17 cellular contexts compared by ENCODE assay signal in the genomic region with DNA sequence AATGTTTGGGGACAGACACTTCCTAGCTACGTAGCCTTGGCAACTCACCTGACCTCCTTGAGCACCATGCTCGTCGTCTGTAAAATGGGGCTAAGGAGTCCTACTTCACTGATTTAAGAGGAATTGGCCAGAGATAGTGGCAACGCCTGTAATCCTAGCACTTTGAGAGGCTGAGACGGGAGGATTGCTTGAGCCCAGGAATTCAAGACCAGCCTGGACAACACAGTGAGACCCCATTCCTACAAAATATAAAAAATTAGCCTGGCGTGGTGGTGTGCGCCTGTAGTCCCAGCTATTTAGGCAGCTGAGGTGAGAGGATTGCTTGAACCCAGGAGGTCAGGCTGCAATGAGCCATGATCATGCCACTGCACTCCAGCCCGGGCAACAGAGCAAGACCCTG. TPM values are rescaled to one million over a fixed set of nuclear protein-coding genes. Genes with fewer than 3 reads are reported as not detected.
DNase-seq lines count a peak whose midpoint lies in the region; ATAC-seq and TF ChIP-seq lines count a peak whose summit lies in the region.
"Had no signal": no experiment of that assay in that cellular context is flagged by ENCODE, and none has a peak within 500 bp of the region (broad histone marks: within the 10 kb centered on the region; RNA-seq: fewer than 3 reads in every experiment).

No MANE protein-coding gene starts in this region.

- H3K36me3 ChIP-seq in OCI-LY7 (ENCODE audit: insufficient read depth, low read length): peaks cover 8% of the 10 kb centered on the region; the same call in 1 of the 2 replicates

- H3K4me1 ChIP-seq in OCI-LY7 (ENCODE audit: insufficient read depth, low read length, poor library complexity, severe bottlenecking): peaks cover 27% of the 10 kb centered on the region

- H2AFZ ChIP-seq in OCI-LY7 (ENCODE audit: low read length): no peak overlapping the region
- H2AFZ ChIP-seq: GM23248 had no signal

- no peaks in the 10 kb centered on the region for H3K9me2 ChIP-seq in OCI-LY7 (ENCODE audit: insufficient read depth, low read length)

- H3K27ac ChIP-seq in RWPE1: peak overlapping the region; percentile 98
- H3K27ac ChIP-seq in OCI-LY7 (ENCODE audit: low read depth, low read length, poor library complexity, severe bottlenecking): no peak overlapping the region
- H3K27ac ChIP-seq: A549, GM23248, KMS-11 had no signal

- peak overlapping the region; percentile 30 for H3K27ac Mint-ChIP-seq in activated naive CD4-positive, alpha-beta T cell treated with anti-CD3 and anti-CD28 coated beads, Interleukin-2, amount 50 U/mL, for 24 hours
- H3K27ac Mint-ChIP-seq in activated naive CD4-positive, alpha-beta T cell treated with anti-CD3 and anti-CD28 coated beads for 36 hours: no peak overlapping the region
- peak overlapping the region; percentile 7 for H3K27ac Mint-ChIP-seq in dendritic cell treated with granulocyte-macrophage colony-stimulating factor and Interleukin-4, amounts not matched to agents 40 ng/mL and 50 ng/mL, for 4 days
- H3K27ac Mint-ChIP-seq in stimulated activated effector memory CD8-positive, alpha-beta T cell treated with anti-CD3 and anti-CD28 coated beads, Interleukin-12 subunit alpha, Interleukin-12 subunit beta, amount 100 ng/mL, for 72 hours: peak overlapping the region; percentile 86

- intact Hi-C loops in activated naive CD4-positive, alpha-beta T cell treated with anti-CD3 and anti-CD28 coated beads for 36 hours (cut with micrococcal nuclease): no loop called here
- intact Hi-C loops in dendritic cell treated with granulocyte-macrophage colony-stimulating factor and Interleukin-4, amounts not matched to agents 40 ng/mL and 50 ng/mL, for 4 days (cut with micrococcal nuclease): no loop called here
- intact Hi-C loops in OCI-LY7 (cut with micrococcal nuclease; ENCODE audit: unreplicated experiment): no loop called here

- no peak overlapping the region for H3K4me3 Mint-ChIP-seq in activated naive CD4-positive, alpha-beta T cell treated with anti-CD3 and anti-CD28 coated beads, Interleukin-2, amount 50 U/mL, for 24 hours
- no peak overlapping the region for H3K4me3 Mint-ChIP-seq in activated naive CD4-positive, alpha-beta T cell treated with anti-CD3 and anti-CD28 coated beads for 36 hours
- no peak overlapping the region for H3K4me3 Mint-ChIP-seq in dendritic cell treated with granulocyte-macrophage colony-stimulating factor and Interleukin-4, amounts not matched to agents 40 ng/mL and 50 ng/mL, for 4 days
- H3K4me3 Mint-ChIP-seq in stimulated activated effector memory CD8-positive, alpha-beta T cell treated with anti-CD3 and anti-CD28 coated beads, Interleukin-12 subunit alpha, Interleukin-12 subunit beta, amount 100 ng/mL, for 72 hours: peak overlapping the region; percentile 7

- no peak for TF ChIP-seq CTCF in RWPE1 (conservative IDR thresholded peaks at IDR 0.05; ENCODE audit: low read depth)
- TF ChIP-seq CTCF in OCI-LY7 (conservative IDR thresholded peaks at IDR 0.05; ENCODE audit: low read length): no peak

- POLR2A ChIA-PET in RWPE1 (lab: Yijun Ruan, JAX; ENCODE audit: low non-redundant PET) (no interaction called here), OCI-LY7 (lab: Charles Lee) (interaction anchor here (0.7 kb wide), 1 partner anchor 45 kb away, joined by 3 read pairs; no protein-coding TSS in a partner anchor)

- CTCF ChIA-PET in activated naive CD4-positive, alpha-beta T cell treated with anti-CD3 and anti-CD28 coated beads for 36 hours (lab: Charles Lee): interaction anchor here (0.7 to 4.4 kb wide), 7 partner anchors 10 to 372 kb away, joined by 3 to 37 read pairs (median 3); a partner anchor contains a TSS
- CTCF ChIA-PET in RWPE1 (lab: Yijun Ruan, JAX): interaction anchor here (0.7 to 1.6 kb wide), 3 partner anchors 11 to 265 kb away, joined by 4 to 14 read pairs (median 5); a partner anchor contains a TSS
- CTCF ChIA-PET in OCI-LY7 (lab: Charles Lee; ENCODE audit: unreplicated experiment): no interaction called here

- no peaks in the 10 kb centered on the region for H3K9me3 Mint-ChIP-seq in activated naive CD4-positive, alpha-beta T cell treated with anti-CD3 and anti-CD28 coated beads, Interleukin-2, amount 50 U/mL, for 24 hours
- H3K9me3 Mint-ChIP-seq in activated naive CD4-positive, alpha-beta T cell treated with anti-CD3 and anti-CD28 coated beads for 36 hours: no peaks in the 10 kb centered on the region
- no peaks in the 10 kb centered on the region for H3K9me3 Mint-ChIP-seq in dendritic cell treated with granulocyte-macrophage colony-stimulating factor and Interleukin-4, amounts not matched to agents 40 ng/mL and 50 ng/mL, for 4 days
- no peaks in the 10 kb centered on the region for H3K9me3 Mint-ChIP-seq in stimulated activated effector memory CD8-positive, alpha-beta T cell treated with anti-CD3 and anti-CD28 coated beads, Interleukin-12 subunit alpha, Interleukin-12 subunit beta, amount 100 ng/mL, for 72 hours

- H3K4me2 ChIP-seq in OCI-LY7 (ENCODE audit: low read length): no peak overlapping the region
- H3K4me2 ChIP-seq: A549, KMS-11 had no signal

- H3K4me1 Mint-ChIP-seq in activated naive CD4-positive, alpha-beta T cell treated with anti-CD3 and anti-CD28 coated beads, Interleukin-2, amount 50 U/mL, for 24 hours: peaks cover 38% of the 10 kb centered on the region
- peaks cover 32% of the 10 kb centered on the region for H3K4me1 Mint-ChIP-seq in activated naive CD4-positive, alpha-beta T cell treated with anti-CD3 and anti-CD28 coated beads for 36 hours (ENCODE audit: low read depth)
- peaks cover 54% of the 10 kb centered on the region for H3K4me1 Mint-ChIP-seq in dendritic cell treated with granulocyte-macrophage colony-stimulating factor and Interleukin-4, amounts not matched to agents 40 ng/mL and 50 ng/mL, for 4 days (ENCODE audit: low read depth)
- peaks cover 60% of the 10 kb centered on the region for H3K4me1 Mint-ChIP-seq in stimulated activated effector memory CD8-positive, alpha-beta T cell treated with anti-CD3 and anti-CD28 coated beads, Interleukin-12 subunit alpha, Interleukin-12 subunit beta, amount 100 ng/mL, for 72 hours

- no peak overlapping the region for H3K4me3 ChIP-seq in OCI-LY7 (ENCODE audit: low read depth, low read length, poor library complexity, severe bottlenecking)
- H3K4me3 ChIP-seq: A549, GM23248 had no signal

- no TSS peak for BruUV-seq in OCI-LY7 (replicated peaks; lab: Mats Ljungman, UMichigan)

- no peaks in the 10 kb centered on the region for H3K9me3 ChIP-seq in OCI-LY7 (ENCODE audit: low read length)
- H3K9me3 ChIP-seq: A549 had no signal

- H3K36me3 Mint-ChIP-seq in activated naive CD4-positive, alpha-beta T cell treated with anti-CD3 and anti-CD28 coated beads, Interleukin-2, amount 50 U/mL, for 24 hours: no peaks in the 10 kb centered on the region
- no peaks in the 10 kb centered on the region for H3K36me3 Mint-ChIP-seq in activated naive CD4-positive, alpha-beta T cell treated with anti-CD3 and anti-CD28 coated beads for 36 hours (ENCODE audit: low read depth)
- peaks cover 22% of the 10 kb centered on the region for H3K36me3 Mint-ChIP-seq in dendritic cell treated with granulocyte-macrophage colony-stimulating factor and Interleukin-4, amounts not matched to agents 40 ng/mL and 50 ng/mL, for 4 days (ENCODE audit: low read depth)
- peaks cover 53% of the 10 kb centered on the region for H3K36me3 Mint-ChIP-seq in stimulated activated effector memory CD8-positive, alpha-beta T cell treated with anti-CD3 and anti-CD28 coated beads, Interleukin-12 subunit alpha, Interleukin-12 subunit beta, amount 100 ng/mL, for 72 hours

- H3K27me3 Mint-ChIP-seq in activated naive CD4-positive, alpha-beta T cell treated with anti-CD3 and anti-CD28 coated beads, Interleukin-2, amount 50 U/mL, for 24 hours: no peaks in the 10 kb centered on the region
- H3K27me3 Mint-ChIP-seq in activated naive CD4-positive, alpha-beta T cell treated with anti-CD3 and anti-CD28 coated beads for 36 hours (ENCODE audit: low read depth): no peaks in the 10 kb centered on the region
- H3K27me3 Mint-ChIP-seq in dendritic cell treated with granulocyte-macrophage colony-stimulating factor and Interleukin-4, amounts not matched to agents 40 ng/mL and 50 ng/mL, for 4 days: peaks cover 5% of the 10 kb centered on the region

- no peaks in the 10 kb centered on the region for H4K20me1 ChIP-seq in OCI-LY7 (ENCODE audit: insufficient read depth, low read length)

- ATAC-seq in stimulated activated effector memory CD8-positive, alpha-beta T cell treated with anti-CD3 and anti-CD28 coated beads, Interleukin-12 subunit alpha, Interleukin-12 subunit beta, amount 100 ng/mL, for 72 hours: no peak
- ATAC-seq: A549, PC-3 had no signal

- DNase-seq in activated naive CD4-positive, alpha-beta T cell treated with anti-CD3 and anti-CD28 coated beads for 36 hours: no peak
- DNase-seq in RWPE1 (ENCODE audit: low spot score) (no peak), NCI-H2081 (lab: John Stamatoyannopoulos, UW) (no peak), OCI-LY7 (ENCODE audit: low spot score) (no peak), pons (ENCODE audit: low spot score) (no peak)
- DNase-seq in stimulated activated effector memory CD8-positive, alpha-beta T cell treated with anti-CD3 and anti-CD28 coated beads, Interleukin-12 subunit alpha, Interleukin-12 subunit beta, amount 100 ng/mL, for 72 hours (ENCODE audit: low spot score in 2 of 2): no peak
- DNase-seq: GF-D8, GM23248, NCI-H1092, NCI-H1694, NCI-H345, PC-3 had no signal

- H3K79me2 ChIP-seq in OCI-LY7 (ENCODE audit: insufficient read depth, low read depth, low read length): peaks cover 5% of the 10 kb centered on the region; the same call in 1 of the 2 replicates

RNA-seq across cellular contexts. Expression of a gene that starts 4.5 kb away (rescaled TPM):
- total RNA-seq in activated naive CD4-positive, alpha-beta T cell treated with anti-CD3 and anti-CD28 coated beads for 36 hours: 10 to 100 TPM; 28.5 to 29.2 TPM
- total RNA-seq in OCI-LY7 (2014; rRNA removed; shearing (Covaris generic)): 67.9 and 117 TPM in 2 replicates
- total RNA-seq in OCI-LY7 (2022): 81.7 and 91.6 TPM in 2 replicates
- total RNA-seq: GM23248 had no signal

RNA-seq across cellular contexts. Expression of a gene that starts 20.4 kb away (rescaled TPM):
- total RNA-seq in activated naive CD4-positive, alpha-beta T cell treated with anti-CD3 and anti-CD28 coated beads for 36 hours: 1 to 10 TPM; 5.2 to 5.3 TPM
- total RNA-seq in OCI-LY7 (2014; rRNA removed; shearing (Covaris generic)): 5.9 and 10.0 TPM in 2 replicates
- 8.0 and 11.3 TPM in 2 replicates for total RNA-seq in OCI-LY7 (2022)

RNA-seq across cellular contexts. Expression of a gene that starts 24.4 kb away (rescaled TPM):
- total RNA-seq in activated naive CD4-positive, alpha-beta T cell treated with anti-CD3 and anti-CD28 coated beads for 36 hours: 10 to 100 TPM; 22.0 to 22.8 TPM
- 32.8 and 43.4 TPM in 2 replicates for total RNA-seq in OCI-LY7 (2014; rRNA removed; shearing (Covaris generic))
- 29.5 and 30.9 TPM in 2 replicates for total RNA-seq in OCI-LY7 (2022)

RNA-seq across cellular contexts. Expression of a gene that starts 28.3 kb away (rescaled TPM):
- total RNA-seq in activated naive CD4-positive, alpha-beta T cell treated with anti-CD3 and anti-CD28 coated beads for 36 hours: not detected
- not detected in 2 replicates for total RNA-seq in OCI-LY7 (2014; rRNA removed; shearing (Covaris generic))
- total RNA-seq in OCI-LY7 (2022): not detected in 2 replicates
- total RNA-seq: GM23248, MCF 10A, PC-3 had no signal

RNA-seq across cellular contexts. Expression of a gene that starts 36.8 kb away (rescaled TPM):
- total RNA-seq in activated naive CD4-positive, alpha-beta T cell treated with anti-CD3 and anti-CD28 coated beads for 36 hours: not detected
- 0.13 TPM in 1 of 2 replicates, not detected in the other for total RNA-seq in OCI-LY7 (2014; rRNA removed; shearing (Covaris generic))
- total RNA-seq in OCI-LY7 (2022): not detected in 2 replicates
- total RNA-seq: GM23248 had no signal
